Comparison of ENCODE assay signal across 13 cellular contexts in the genomic region with DNA sequence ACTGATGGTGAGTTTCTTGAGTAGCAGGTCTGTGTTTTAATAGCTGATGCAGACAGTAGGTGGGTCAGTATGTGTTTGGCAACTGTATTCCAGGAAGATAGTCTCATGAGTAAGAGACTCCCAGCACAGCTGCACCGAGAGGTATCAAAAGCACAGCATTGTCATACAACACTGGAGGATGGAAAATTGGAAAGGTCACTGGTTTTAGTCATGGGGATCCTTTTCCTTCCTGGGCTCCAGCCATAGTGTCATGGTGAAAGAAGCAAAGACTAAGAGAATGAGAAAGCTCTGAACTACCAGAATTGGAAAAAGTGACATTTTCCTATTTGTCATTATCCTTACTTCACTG.
DNase-seq lines count a peak whose midpoint lies in the region; ATAC-seq, FAIRE-seq and TF ChIP-seq lines count a peak whose summit lies in the region.
"Had no signal": no experiment of that assay in that cellular context is flagged by ENCODE, and none has a peak within 500 bp of the region (broad histone marks: within the 10 kb centered on the region; RNA-seq: fewer than 3 reads in every experiment).

No MANE protein-coding gene starts in this region.

- peaks cover 0 to 16% of the 10 kb centered on the region in 2 experiments; a peak in 2 of 4 replicates for H3K79me2 ChIP-seq in H1 (ENCODE audit: control insufficient read depth in 1 of 2, insufficient read depth in 2 of 2, low read length in 2 of 2)

- H2AK5ac ChIP-seq in H1 (ENCODE audit: low read depth, low read length): no peak overlapping the region

- no peak overlapping the region for H2BK12ac ChIP-seq in H1 (ENCODE audit: low read depth, low read length)

- H3K18ac ChIP-seq in H1 (ENCODE audit: extremely low read depth, low read length): 0 out of 2 replicates have a peak overlapping the region, but pooled peaks have one; percentile 2

- no peak overlapping the region for H3K23ac ChIP-seq in H1 (ENCODE audit: insufficient read length)

- no peak for TF ChIP-seq EP300 in H1 (IDR thresholded peaks at IDR 0.05; ENCODE audit: borderline replicate concordance in 1 of 2, low read depth in 2 of 2, low read length in 2 of 2)

- H2AFZ ChIP-seq in H1 (ENCODE audit: low read length): no peak overlapping the region

- DNase-seq in left ventricle myocardium inferior: no peak
- no peak for DNase-seq in right atrium auricular region (ENCODE audit: low spot score)
- DNase-seq in H1 (ENCODE audit: low read depth in 1 of 2, low spot score in 2 of 2): no peak
- DNase-seq in AG08396 (ENCODE audit: low spot score): no peak
- no peak for DNase-seq in activated CD4-positive, alpha-beta T cell treated with anti-CD3 and anti-CD28 coated beads for 48 hours
- DNase-seq: naive B cell, NCI-H1092, thyroid gland had no signal

- TF ChIP-seq POLR2A in H1 (IDR thresholded peaks at IDR 0.05; ENCODE audit: control extremely low read depth in 1 of 2, low read depth in 2 of 2, low read length in 2 of 2): no peak

- no peak for ATAC-seq in HG03432 (IDR thresholded peaks at IDR 0.05; ENCODE audit: unreplicated experiment)

- 94% methylated on average over 1 of the region's 1 CpG; no CpG with 5 or more reads in 1 of the 2 experiments for WGBS in H1 (ENCODE audit: extremely low coverage in 1 of 2, insufficient coverage in 1 of 2, insufficient read length in 1 of 2, insufficient replicate concordance in 2 of 2, low coverage in 1 of 2, low lambda C conversion rate in 2 of 2, missing lambda C conversion rate in 1 of 2), 2 experiments
- WGBS in thymus: 89% methylated on average over 1 of the region's 1 CpG

- no peak overlapping the region for H2BK20ac ChIP-seq in H1 (ENCODE audit: low read length)

- CTCF ChIA-PET in H1 (lab: Charles Lee; ENCODE audit: partially characterized antibody): interaction anchor here (1.0 to 1.6 kb wide), 3 partner anchors 26 to 91 kb away, joined by 3 to 6 read pairs (median 5); no protein-coding TSS in a partner anchor

- TF ChIP-seq CTCF in left ventricle myocardium inferior (IDR thresholded peaks at IDR 0.05; ENCODE audit: borderline replicate concordance) (no peak), right atrium auricular region (IDR thresholded peaks at IDR 0.05) (no peak), H1 (IDR thresholded peaks at IDR 0.05; ENCODE audit: control extremely low read depth in 1 of 3, insufficient read depth in 1 of 3, low read depth in 1 of 3, low read length in 3 of 3) (no peak)

- H3K27me3 ChIP-seq in left ventricle myocardium inferior (ENCODE audit: low read depth): no peaks in the 10 kb centered on the region
- no peaks in the 10 kb centered on the region for H3K27me3 ChIP-seq in right atrium auricular region
- H3K27me3 ChIP-seq in H1 (replicated peaks in 1 of 4; ENCODE audit: control insufficient read depth in 3 of 4, extremely low read depth in 1 of 4, insufficient read depth in 3 of 4, low read length in 3 of 4): no peaks in the 10 kb centered on the region
- H3K27me3 ChIP-seq in muscle layer of duodenum (ENCODE audit: low read depth, low read length): no peaks in the 10 kb centered on the region
- H3K27me3 ChIP-seq in thymus (ENCODE audit: control insufficient read depth, insufficient read depth): no peaks in the 10 kb centered on the region
- H3K27me3 ChIP-seq: thyroid gland had no signal

- no peaks in the 10 kb centered on the region for H3K79me1 ChIP-seq in H1 (ENCODE audit: low read depth, low read length)

- H3K9ac ChIP-seq in H1 (replicated peaks in 1 of 4; ENCODE audit: extremely low read depth in 1 of 4, low read depth in 3 of 4, low read length in 3 of 4): no peak overlapping the region

- no peaks in the 10 kb centered on the region for H3K23me2 ChIP-seq in H1 (ENCODE audit: low read depth, low read length)

- H3K56ac ChIP-seq in H1 (replicated peaks; ENCODE audit: insufficient read length, low read depth, low read length): no peak overlapping the region

- H4K8ac ChIP-seq in H1 (ENCODE audit: extremely low read depth, insufficient read depth, low read length): no peak overlapping the region

- no peaks in the 10 kb centered on the region for H3K9me3 ChIP-seq in left ventricle myocardium inferior (replicated peaks)
- H3K9me3 ChIP-seq in right atrium auricular region: no peaks in the 10 kb centered on the region
- H3K9me3 ChIP-seq in H1 (ENCODE audit: insufficient read depth in 2 of 2, low read depth in 1 of 2, low read length in 1 of 2): no peaks in the 10 kb centered on the region
- no peaks in the 10 kb centered on the region for H3K9me3 ChIP-seq in muscle layer of duodenum (ENCODE audit: control insufficient read depth in 1 of 2, low read length in 2 of 2)
- H3K9me3 ChIP-seq in thymus (ENCODE audit: control insufficient read depth): no peaks in the 10 kb centered on the region
- H3K9me3 ChIP-seq: thyroid gland had no signal

- no peak overlapping the region for H3K4ac ChIP-seq in H1 (replicated peaks; ENCODE audit: insufficient read length, low read depth, low read length)

- no peak overlapping the region for H2BK5ac ChIP-seq in H1 (ENCODE audit: low read depth, low read length)

- H3K36me3 ChIP-seq in left ventricle myocardium inferior (no peaks in the 10 kb centered on the region), right atrium auricular region (no peaks in the 10 kb centered on the region), H1 (ENCODE audit: control insufficient read depth in 2 of 4, insufficient read depth in 4 of 4, low read length in 3 of 4) (no peaks in the 10 kb centered on the region), muscle layer of duodenum (ENCODE audit: control insufficient read depth in 1 of 2, insufficient read depth in 2 of 2, low read length in 2 of 2) (no peaks in the 10 kb centered on the region), thymus (ENCODE audit: control insufficient read depth, insufficient read depth) (no peaks in the 10 kb centered on the region)
- H3K36me3 ChIP-seq: thyroid gland had no signal

- TF ChIP-seq RAD21 in H1 (IDR thresholded peaks at IDR 0.05 in 1 of 2, conservative IDR thresholded peaks at IDR 0.05 in 1 of 2; ENCODE audit: low read depth in 2 of 2, low read length in 2 of 2): no peak

- POLR2A ChIA-PET in H1 (lab: Charles Lee; ENCODE audit: partially characterized antibody): no interaction called here

- H2BK15ac ChIP-seq in H1 (ENCODE audit: low read length): no peak overlapping the region

- H2BK120ac ChIP-seq in H1 (replicated peaks; ENCODE audit: low read depth, low read length): no peak overlapping the region

- H4K20me1 ChIP-seq in H1 (replicated peaks in 1 of 2; ENCODE audit: control insufficient read depth in 1 of 2, insufficient read depth in 2 of 2, low read length in 2 of 2): no peaks in the 10 kb centered on the region

- H3K4me2 ChIP-seq in H1 (ENCODE audit: insufficient read depth in 1 of 2, low read depth in 2 of 2, low read length in 2 of 2): no peak overlapping the region

- no peak for FAIRE-seq in H1 (lab: Jason Lieb, UNC)
- FAIRE-seq: frontal cortex had no signal

- no peak overlapping the region for H4K91ac ChIP-seq in H1 (replicated peaks; ENCODE audit: insufficient read length, low read length)

- H4K5ac ChIP-seq in H1 (ENCODE audit: insufficient read length, low read depth, low read length): no peak overlapping the region

- peak overlapping the region; percentile 50 for H3K27ac ChIP-seq in left ventricle myocardium inferior (replicated peaks)
- peak overlapping the region in 1 of 2 donors; percentile 45 for H3K27ac ChIP-seq in right atrium auricular region
- H3K27ac ChIP-seq in H1 (ENCODE audit: low read depth, low read length): no peak overlapping the region
- H3K27ac ChIP-seq in muscle layer of duodenum (ENCODE audit: low read length): peak overlapping the region; percentile 7
- peak overlapping the region; percentile 8 for H3K27ac ChIP-seq in thymus (ENCODE audit: low read depth)
- H3K27ac ChIP-seq: VCaP had no signal

- H3K14ac ChIP-seq in H1 (ENCODE audit: insufficient read length): no peak overlapping the region

- peaks cover 7% of the 10 kb centered on the region for H3K4me1 ChIP-seq in left ventricle myocardium inferior
- peaks cover 0 to 5% of the 10 kb centered on the region in 2 donors for H3K4me1 ChIP-seq in right atrium auricular region
- H3K4me1 ChIP-seq in H1 (replicated peaks in 1 of 4; ENCODE audit: control insufficient read depth in 3 of 4, insufficient read depth in 4 of 4, low read length in 3 of 4): peaks cover 0 to 8% (median 6%) of the 10 kb centered on the region in 4 experiments; a peak in 3 of 7 replicates
- H3K4me1 ChIP-seq in muscle layer of duodenum (ENCODE audit: control insufficient read depth in 1 of 2, insufficient read depth in 2 of 2, low read length in 2 of 2): peaks cover 3 to 8% of the 10 kb centered on the region in 2 donors
- H3K4me1 ChIP-seq in thymus (ENCODE audit: control insufficient read depth, insufficient read depth, low read length): no peaks in the 10 kb centered on the region
- H3K4me1 ChIP-seq: thyroid gland had no signal

- intact Hi-C loops in left ventricle myocardium inferior (cut with micrococcal nuclease): no loop called here

- H3K4me3 ChIP-seq in left ventricle myocardium inferior (no peak overlapping the region), right atrium auricular region (no peak overlapping the region), H1 (ENCODE audit: extremely low read depth in 1 of 4, insufficient read depth in 2 of 4, low read depth in 3 of 4, low read length in 4 of 4) (no peak overlapping the region), muscle layer of duodenum (ENCODE audit: low read depth in 1 of 2, low read length in 2 of 2) (no peak overlapping the region), thymus (ENCODE audit: low read length) (no peak overlapping the region)
- H3K4me3 ChIP-seq: thyroid gland had no signal

TF ChIP-seq in H1, 55 proteins besides CTCF, POLR2A, EP300 and RAD21 (continues in another document):
- TF ChIP-seq RNF2 (IDR thresholded peaks at IDR 0.05; ENCODE audit: borderline replicate concordance, low read depth, low read length, missing control alignments, poor library complexity, severe bottlenecking) (no peak), FOSL1 (IDR thresholded peaks at IDR 0.05; ENCODE audit: insufficient read depth, low read depth, low read length) (no peak), SP4 (IDR thresholded peaks at IDR 0.05; ENCODE audit: low read length) (no peak), NRF1 (IDR thresholded peaks at IDR 0.05; ENCODE audit: low read depth, low read length) (no peak), CHD1 (IDR thresholded peaks at IDR 0.05; ENCODE audit: low read depth, low read length) (no peak)
- TF ChIP-seq, protein P1, sequence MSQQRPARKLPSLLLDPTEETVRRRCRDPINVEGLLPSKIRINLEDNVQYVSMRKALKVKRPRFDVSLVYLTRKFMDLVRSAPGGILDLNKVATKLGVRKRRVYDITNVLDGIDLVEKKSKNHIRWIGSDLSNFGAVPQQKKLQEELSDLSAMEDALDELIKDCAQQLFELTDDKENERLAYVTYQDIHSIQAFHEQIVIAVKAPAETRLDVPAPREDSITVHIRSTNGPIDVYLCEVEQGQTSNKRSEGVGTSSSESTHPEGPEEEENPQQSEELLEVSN (IDR thresholded peaks at IDR 0.05): no peak
- TF ChIP-seq, protein P2, sequence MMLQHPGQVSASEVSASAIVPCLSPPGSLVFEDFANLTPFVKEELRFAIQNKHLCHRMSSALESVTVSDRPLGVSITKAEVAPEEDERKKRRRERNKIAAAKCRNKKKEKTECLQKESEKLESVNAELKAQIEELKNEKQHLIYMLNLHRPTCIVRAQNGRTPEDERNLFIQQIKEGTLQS (IDR thresholded peaks at IDR 0.05; ENCODE audit: insufficient read depth, low read depth, low read length): no peak
